24 cellular contexts compared by ENCODE assay signal in the genomic region with DNA sequence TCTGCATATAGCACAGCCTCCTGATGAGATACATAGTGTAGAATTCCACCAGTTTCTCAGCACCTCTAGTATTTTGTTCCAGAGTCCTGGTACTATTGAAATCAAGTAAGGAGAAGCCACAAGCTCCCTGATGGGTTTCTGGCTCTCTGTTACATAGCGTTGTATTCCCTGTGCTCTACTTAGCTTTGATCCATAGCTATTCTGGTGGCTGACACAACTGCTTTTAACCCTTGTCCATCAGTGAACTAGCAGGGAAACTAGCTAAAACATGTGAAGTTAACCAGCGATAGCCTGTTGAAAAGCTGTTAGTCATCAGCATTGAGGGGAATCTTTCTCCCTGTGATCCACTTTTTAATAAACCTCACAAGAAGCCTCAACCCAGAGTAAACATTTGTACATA. TPM values are rescaled to one million over a fixed set of nuclear protein-coding genes. Genes with fewer than 3 reads are reported as not detected.
A peak's percentile ranks its signal among the peaks of the same experiment; 100 is the strongest.
DNase-seq lines count a peak whose midpoint lies in the region; ATAC-seq and TF ChIP-seq lines count a peak whose summit lies in the region.
"Had no signal": no experiment of that assay in that cellular context is flagged by ENCODE, and none has a peak within 500 bp of the region (broad histone marks: within the 10 kb centered on the region; RNA-seq: fewer than 3 reads in every experiment).

No MANE protein-coding gene starts in this region.

- H3K27ac ChIP-seq in liver (ENCODE audit: low read depth in 1 of 2, low read length in 2 of 2) = peak overlapping the region; percentile 79 to 80
- H3K27ac ChIP-seq: 22Rv1, BLaER1, GM23248, KMS-11, PC-9 had no signal

- no peaks in the 10 kb centered on the region for H3K27me3 ChIP-seq in liver (ENCODE audit: control insufficient read depth in 4 of 4, insufficient read depth in 4 of 4, low read length in 3 of 4)
- H3K27me3 ChIP-seq: BLaER1 had no signal

- H3K9ac ChIP-seq in liver (ENCODE audit: low read depth in 1 of 2, low read length in 2 of 2) = peak overlapping the region in 1 of 2 donors; percentile 40
- H3K9ac ChIP-seq: BLaER1, GM23248, KMS-11 had no signal

- H3K27me3 Mint-ChIP-seq in T-helper 17 cell = peaks cover 47% of the 10 kb centered on the region
- no peaks in the 10 kb centered on the region for H3K27me3 Mint-ChIP-seq in type B pancreatic cell
- H3K27me3 Mint-ChIP-seq: CD4-positive, alpha-beta T cell had no signal

- H3K9me3 ChIP-seq in T-helper 17 cell (ENCODE audit: control insufficient read depth, low read length, poor library complexity, severe bottlenecking) (no peaks in the 10 kb centered on the region), liver (ENCODE audit: control insufficient read depth in 4 of 4, low read length in 3 of 4) (no peaks in the 10 kb centered on the region)
- H3K9me3 ChIP-seq: BLaER1 had no signal

- no peak for ATAC-seq in T-helper 17 cell

- no peak overlapping the region for H3K4me3 ChIP-seq in liver (ENCODE audit: low read depth in 1 of 3, low read length in 3 of 3)
- H3K4me3 ChIP-seq: BLaER1, GM23248, PC-9 had no signal

- DNase-seq in DMS53 (lab: John Stamatoyannopoulos, UW) (peak; percentile 46), DMS53 treated with DMSO at 0.1 percent for 48 hours (lab: John Stamatoyannopoulos, UW; ENCODE audit: unreplicated experiment) (no peak), T-helper 17 cell (no peak), type B pancreatic cell (ENCODE audit: extremely low spot score, unreplicated experiment) (no peak), GF-D8 (lab: John Stamatoyannopoulos, UW) (no peak)
- no peak for DNase-seq in stimulated activated CD4-positive, alpha-beta T cell treated with anti-CD3 and anti-CD28 coated beads, Interleukin-4, amount 100 ng/mL, for 24 hours
- DNase-seq in central memory CD4-positive, alpha-beta T cell = no peak
- DNase-seq: CD4-positive, alpha-beta T cell; DMS153; EL; GM23248; IMR-90; NCI-H1417; NCI-H1694 treated with DMSO at 0.1 percent for 48 hours; NCI-H2081 treated with DMSO at 0.1 percent for 48 hours; NCI-H446; PC-9; RPMI8226; SHP77; SW 1271 had no signal

- no peaks in the 10 kb centered on the region for H3K36me3 ChIP-seq in liver (ENCODE audit: control insufficient read depth in 4 of 4, insufficient read depth in 3 of 4, low read depth in 1 of 4, low read length in 3 of 4)
- H3K36me3 ChIP-seq: BLaER1 had no signal

- no peaks in the 10 kb centered on the region for H3K9me3 Mint-ChIP-seq in type B pancreatic cell
- H3K9me3 Mint-ChIP-seq: CD4-positive, alpha-beta T cell had no signal

- H3K4me3 Mint-ChIP-seq in T-helper 17 cell (no peak overlapping the region), type B pancreatic cell (peak overlapping the region; percentile 2)
- H3K4me3 Mint-ChIP-seq: CD4-positive, alpha-beta T cell had no signal

- 62% methylated on average over 2 of the region's 2 CpGs for WGBS in liver

- H3K36me3 Mint-ChIP-seq in T-helper 17 cell (ENCODE audit: low read depth) (no peaks in the 10 kb centered on the region), type B pancreatic cell (no peaks in the 10 kb centered on the region)

- no peak for TF ChIP-seq CTCF in liver (IDR thresholded peaks at IDR 0.05; ENCODE audit: low read depth, low read length, missing input control)
- no peak for TF ChIP-seq CTCF in type B pancreatic cell (conservative IDR thresholded peaks at IDR 0.05)

- H3K4me1 Mint-ChIP-seq in T-helper 17 cell = peaks cover 36% of the 10 kb centered on the region
- peaks cover 16% of the 10 kb centered on the region for H3K4me1 Mint-ChIP-seq in type B pancreatic cell (ENCODE audit: unreplicated experiment)

- H3K4me1 ChIP-seq in liver (ENCODE audit: control insufficient read depth in 4 of 4, insufficient read depth in 4 of 4, low read length in 3 of 4) = peaks cover 0 to 42% (median 17%) of the 10 kb centered on the region in 4 donors

- peak overlapping the region; percentile 9 for H3K27ac Mint-ChIP-seq in T-helper 17 cell
- H3K27ac Mint-ChIP-seq in type B pancreatic cell = peak overlapping the region; percentile 17
- H3K27ac Mint-ChIP-seq: CD4-positive, alpha-beta T cell had no signal

- no peak for TF ChIP-seq RAD21 in liver (IDR thresholded peaks at IDR 0.05)

TF ChIP-seq in liver, 16 proteins besides CTCF, POLR2A, EP300 and RAD21:
- TF ChIP-seq, protein P1, sequence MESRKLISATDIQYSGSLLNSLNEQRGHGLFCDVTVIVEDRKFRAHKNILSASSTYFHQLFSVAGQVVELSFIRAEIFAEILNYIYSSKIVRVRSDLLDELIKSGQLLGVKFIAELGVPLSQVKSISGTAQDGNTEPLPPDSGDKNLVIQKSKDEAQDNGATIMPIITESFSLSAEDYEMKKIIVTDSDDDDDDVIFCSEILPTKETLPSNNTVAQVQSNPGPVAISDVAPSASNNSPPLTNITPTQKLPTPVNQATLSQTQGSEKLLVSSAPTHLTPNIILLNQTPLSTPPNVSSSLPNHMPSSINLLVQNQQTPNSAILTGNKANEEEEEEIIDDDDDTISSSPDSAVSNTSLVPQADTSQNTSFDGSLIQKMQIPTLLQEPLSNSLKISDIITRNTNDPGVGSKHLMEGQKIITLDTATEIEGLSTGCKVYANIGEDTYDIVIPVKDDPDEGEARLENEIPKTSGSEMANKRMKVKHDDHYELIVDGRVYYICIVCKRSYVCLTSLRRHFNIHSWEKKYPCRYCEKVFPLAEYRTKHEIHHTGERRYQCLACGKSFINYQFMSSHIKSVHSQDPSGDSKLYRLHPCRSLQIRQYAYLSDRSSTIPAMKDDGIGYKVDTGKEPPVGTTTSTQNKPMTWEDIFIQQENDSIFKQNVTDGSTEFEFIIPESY (IDR thresholded peaks at IDR 0.05) = no peak
- no peak for TF ChIP-seq EGR1 (IDR thresholded peaks at IDR 0.05; ENCODE audit: low read depth in 2 of 2)
- TF ChIP-seq GABPA (IDR thresholded peaks at IDR 0.05 in 1 of 2, conservative IDR thresholded peaks at IDR 0.05 in 1 of 2) = no peak
- TF ChIP-seq TAF1 (conservative IDR thresholded peaks at IDR 0.05) = no peak
- TF ChIP-seq FOXA2 (IDR thresholded peaks at IDR 0.05) = no peak
- no peak for TF ChIP-seq FOXA1 (IDR thresholded peaks at IDR 0.05)
- no peak for TF ChIP-seq SP1 (IDR thresholded peaks at IDR 0.05)
- no peak for TF ChIP-seq HNF4A (conservative IDR thresholded peaks at IDR 0.05)
TF ChIP-seq in liver: peak in this region for 0.

RNA-seq across cellular contexts. Expression of a gene that starts 26.9 kb away (rescaled TPM):
- 1 to 10 TPM in 1 of 2 donors, under 1 TPM in 1; 0.91 to 1.7 TPM for total RNA-seq in T-helper 17 cell
- total RNA-seq in liver = 10 to 100 TPM in 1 of 2 donors, 1 to 10 TPM in 1; 7.9 to 10.7 TPM
- 1 to 10 TPM; 2.5 to 4.3 TPM for polyA plus RNA-seq in liver
- total RNA-seq in type B pancreatic cell (ENCODE audit: low replicate concordance) = 13.9 and 44.6 TPM in 2 replicates

RNA-seq across cellular contexts. Expression of a gene that starts 27.0 kb away (rescaled TPM):
- total RNA-seq in T-helper 17 cell (not detected), liver (10 to 100 TPM in 1 of 2 donors, 1 to 10 TPM in 1; 6.1 to 28.0 TPM), type B pancreatic cell (ENCODE audit: low replicate concordance) (1.0 and 5.3 TPM in 2 replicates)
- 10 to 100 TPM in 1 of 2 donors, 1 to 10 TPM in 1; 3.9 to 41.3 TPM for polyA plus RNA-seq in liver
- total RNA-seq: CD4-positive, alpha-beta T cell; GM23248; IMR-90 had no signal
- polyA plus RNA-seq: GM23248, IMR-90 had no signal
